In the genomic region with DNA sequence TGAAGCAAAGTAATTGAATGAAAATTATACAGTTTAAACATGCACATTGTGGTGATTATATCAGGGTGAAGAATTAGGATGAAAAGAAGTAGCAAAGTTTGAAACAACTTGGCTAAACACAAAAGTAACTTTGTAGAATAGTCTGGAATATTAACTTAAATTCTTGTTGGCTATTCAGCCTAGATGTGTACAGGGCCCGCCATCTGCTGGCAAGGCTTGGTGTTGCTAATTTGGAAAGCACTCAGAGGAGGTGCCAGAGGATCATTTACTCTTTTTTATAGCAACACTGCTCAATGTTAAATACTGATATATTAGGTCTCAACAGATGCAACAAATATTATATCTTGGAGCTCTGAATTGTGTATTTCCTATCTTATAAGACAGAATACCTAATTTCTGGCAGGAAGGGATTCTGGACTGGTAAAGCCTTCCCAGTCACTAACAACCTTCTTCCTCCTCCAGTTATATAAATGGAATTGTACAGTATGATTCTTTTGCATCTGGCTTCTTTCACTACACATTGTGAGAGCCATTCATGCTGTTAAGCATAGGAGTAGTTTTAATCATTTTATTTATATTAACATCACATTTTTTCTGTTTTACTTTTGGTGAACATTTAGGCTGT, we compare ENCODE assay signal across 8 cellular contexts. TPM values are rescaled to one million over a fixed set of nuclear protein-coding genes. Genes with fewer than 3 reads are reported as not detected.
DNase-seq lines count a peak whose midpoint lies in the region; ATAC-seq and TF ChIP-seq lines count a peak whose summit lies in the region.

No MANE protein-coding gene starts in this region.

- peak; percentile 3 to 15 for DNase-seq in NCI-H187 (lab: John Stamatoyannopoulos, UW)
- no peak for DNase-seq in NCI-H187 treated with DMSO at 0.1 percent for 48 hours (lab: John Stamatoyannopoulos, UW)
- DNase-seq in NCI-H345 treated with DMSO at 0.1 percent for 48 hours (lab: John Stamatoyannopoulos, UW; ENCODE audit: unreplicated experiment) = peak; percentile 2
- peak; percentile 42 to 52 for DNase-seq in activated CD4-positive, alpha-beta T cell treated with anti-CD3 and anti-CD28 coated beads, Interleukin-2, amount 50 U/mL, for 4 hours
- DNase-seq in dorsolateral prefrontal cortex = peak; percentile 58 to 93 (median 84)
- DNase-seq in lung (ENCODE audit: low spot score) = peak; percentile 71
- peak; percentile 40 for DNase-seq in stimulated activated CD8-positive, alpha-beta memory T cell treated with anti-CD3 and anti-CD28 coated beads, Interleukin-12 subunit alpha, Interleukin-12 subunit beta, amount 100 ng/mL, for 1 hour (ENCODE audit: low read depth)

- no peaks in the 10 kb centered on the region for H3K27me3 ChIP-seq in dorsolateral prefrontal cortex
- H3K27me3 ChIP-seq in lung (ENCODE audit: control insufficient read depth, insufficient read depth) = no peaks in the 10 kb centered on the region

- peaks cover 4 to 9% of the 10 kb centered on the region in 2 donors for H3K36me3 ChIP-seq in lung (ENCODE audit: control insufficient read depth in 2 of 2, insufficient read depth in 2 of 2, low read length in 2 of 2)

- H3K27ac ChIP-seq in dorsolateral prefrontal cortex (peak overlapping the region in 7 of 59 donors; percentile 4 to 71 (median 25)), lung (ENCODE audit: low read depth in 1 of 2, low read length in 1 of 2) (no peak overlapping the region)

- intact Hi-C loops in dorsolateral prefrontal cortex (cut with DNase I) = loop anchor here (2.0 kb wide), 2 partner anchors 42 to 108 kb away; a partner anchor contains a TSS

- no peaks in the 10 kb centered on the region for H3K9me3 ChIP-seq in lung (ENCODE audit: control insufficient read depth in 2 of 2, insufficient read depth in 1 of 2, low read length in 1 of 2)

- H3K4me3 ChIP-seq in dorsolateral prefrontal cortex = no peak overlapping the region
- no peak overlapping the region for H3K4me3 ChIP-seq in lung

- TF ChIP-seq CTCF in dorsolateral prefrontal cortex (IDR thresholded peaks at IDR 0.05 in 54 of 56, conservative IDR thresholded peaks at IDR 0.05 in 2 of 56; ENCODE audit: low read depth in 1 of 56, partially characterized antibody in 56 of 56) (peak; percentile 89 to 99 (median 94)), lung (IDR thresholded peaks at IDR 0.05; ENCODE audit: control extremely low read depth, extremely low read depth) (peak; percentile 82)

- peaks cover 0 to 3% of the 10 kb centered on the region in 2 donors for H3K4me1 ChIP-seq in lung (ENCODE audit: control insufficient read depth in 2 of 2, insufficient read depth in 2 of 2, low read length in 2 of 2)

- ATAC-seq in HG02943 (IDR thresholded peaks at IDR 0.05; ENCODE audit: low read depth, unreplicated experiment) (peak; percentile 71), lung (ENCODE audit: insufficient read depth, low FRiP score) (no peak)

- WGBS in lung, 2 donors = 6 to 7% methylated on average over 1 of the region's 1 CpG

RNA-seq across cellular contexts. Expression of a gene that starts 36.1 kb away (rescaled TPM):
- total RNA-seq in dorsolateral prefrontal cortex (10 to 100 TPM in 78 of 120 experiments, 1 to 10 TPM in 42; 4.6 to 24.9 (median 11.1) TPM), lung (10 to 100 TPM; 14.6 to 48.5 TPM)
- polyA plus RNA-seq in lung = 1 to 10 TPM; 6.2 to 6.6 TPM

RNA-seq across cellular contexts. Expression of a gene that starts 38.0 kb away (rescaled TPM):
- 10 to 100 TPM; 34.0 to 76.7 (median 52.3) TPM for total RNA-seq in dorsolateral prefrontal cortex
- total RNA-seq in lung = 10 to 100 TPM; 16.3 to 66.1 TPM
- polyA plus RNA-seq in lung = 1 to 10 TPM; 7.7 to 9.8 TPM
